In the genomic region with DNA sequence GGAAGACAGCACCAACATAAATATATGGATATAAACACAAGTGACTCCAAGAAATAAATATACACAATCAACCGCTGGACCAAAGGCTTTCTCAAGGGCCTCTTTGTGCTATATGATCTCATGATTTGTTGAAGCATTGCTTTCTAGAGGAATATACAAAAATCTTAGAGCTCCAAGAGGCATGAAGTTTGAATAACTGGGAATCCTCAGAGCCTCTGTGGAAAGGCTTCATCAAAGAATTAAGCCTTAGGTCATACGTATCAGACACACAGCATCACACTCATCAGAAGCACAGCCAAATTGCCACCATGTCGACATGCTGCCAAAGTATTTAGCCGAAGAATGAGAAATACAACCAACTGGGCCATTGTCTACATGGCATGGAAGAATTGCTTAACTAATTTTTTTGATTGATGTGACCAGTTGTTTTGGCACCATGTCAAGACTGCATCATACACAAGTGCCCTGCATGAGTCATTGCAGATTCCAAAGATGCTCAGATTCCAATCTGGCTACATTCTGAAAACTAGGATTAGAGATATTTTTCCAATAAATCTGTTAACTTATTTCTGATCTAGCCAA, we compare ENCODE assay signal across 14 cellular contexts.
A peak's percentile ranks its signal among the peaks of the same experiment; 100 is the strongest.
DNase-seq lines count a peak whose midpoint lies in the region; ATAC-seq, FAIRE-seq and TF ChIP-seq lines count a peak whose summit lies in the region.
"Had no signal": no experiment of that assay in that cellular context is flagged by ENCODE, and none has a peak within 500 bp of the region (broad histone marks: within the 10 kb centered on the region; RNA-seq: fewer than 3 reads in every experiment).

No MANE protein-coding gene starts in this region.

- no peaks in the 10 kb centered on the region for H3K4me1 Mint-ChIP-seq in Calu3 (ENCODE audit: low read depth, unreplicated experiment)
- peaks cover 21% of the 10 kb centered on the region for H3K4me1 Mint-ChIP-seq in nephron
- H3K4me1 Mint-ChIP-seq in H9: no peaks in the 10 kb centered on the region
- H3K4me1 Mint-ChIP-seq: stimulated activated memory B cell treated with anti-CD40 and anti-IgM and Interleukin-4, amounts not matched to agents 10 μg/mL and 1 μg/mL and 100 μg/mL, for 72 hours had no signal

- H3K9me3 Mint-ChIP-seq in Calu3 (ENCODE audit: low read depth, unreplicated experiment) (peaks cover 3% of the 10 kb centered on the region), nephron (peaks cover 4% of the 10 kb centered on the region), H9 (no peaks in the 10 kb centered on the region)
- H3K9me3 Mint-ChIP-seq: stimulated activated memory B cell treated with anti-CD40 and anti-IgM and Interleukin-4, amounts not matched to agents 10 μg/mL and 1 μg/mL and 100 μg/mL, for 72 hours had no signal

- no peak overlapping the region for H3K14ac ChIP-seq in H9 (ENCODE audit: insufficient read depth, low read length)

- H3K9ac ChIP-seq in H9 (ENCODE audit: extremely low read depth, insufficient read length, low read length): no peak overlapping the region

- CTCF ChIA-PET in Calu3 (lab: Charles Lee): no interaction called here

- peak; percentile 11 for DNase-seq in Calu3
- peak; percentile 65 for DNase-seq in MG63
- peak; percentile 81 for DNase-seq in bronchial epithelial cell (ENCODE audit: low read depth)
- DNase-seq in COLO668 (lab: John Stamatoyannopoulos, UW; ENCODE audit: unreplicated experiment): no peak
- no peak for DNase-seq in H9
- no peak for DNase-seq in NCI-H1930 (lab: John Stamatoyannopoulos, UW)
- DNase-seq: activated CD8-positive, alpha-beta memory T cell treated with anti-CD3 and anti-CD28 coated beads for 24 hours; glutamatergic neuron had no signal

- BruUV-seq in Calu3 (replicated peaks; lab: Mats Ljungman, UMichigan): no TSS peak

- H3K79me2 ChIP-seq in H9 (ENCODE audit: insufficient read depth, low read length): no peaks in the 10 kb centered on the region

- H2BK5ac ChIP-seq in H9 (ENCODE audit: insufficient read length, low read length): no peak overlapping the region

- no peak overlapping the region for H3K27ac ChIP-seq in H9 (ENCODE audit: insufficient read length, low read depth, low read length)
- H3K27ac ChIP-seq: ascending aorta, HL-60 had no signal

- H4K91ac ChIP-seq in H9 (ENCODE audit: insufficient read length, low read depth, low read length): no peak overlapping the region

- H2BK20ac ChIP-seq in H9 (ENCODE audit: low read depth, low read length, poor library complexity, severe bottlenecking): no peak overlapping the region

- H3K9me3 ChIP-seq in MG63: no peaks in the 10 kb centered on the region
- H3K9me3 ChIP-seq in H9 (ENCODE audit: control insufficient read depth, low read depth, low read length): no peaks in the 10 kb centered on the region
- H3K9me3 ChIP-seq: ascending aorta had no signal

- H4K5ac ChIP-seq in H9 (ENCODE audit: insufficient read length, low read depth, low read length): no peak overlapping the region

- TF ChIP-seq CTCF in Calu3 (IDR thresholded peaks at IDR 0.05; ENCODE audit: unreplicated experiment) (no peak), bronchial epithelial cell (IDR thresholded peaks at IDR 0.05; ENCODE audit: insufficient read depth, low read length, severe bottlenecking) (no peak), nephron (IDR thresholded peaks at IDR 0.05; ENCODE audit: unreplicated experiment in 3 of 3) (no peak), H9 (conservative IDR thresholded peaks at IDR 0.05) (no peak)

- H3K4me3 ChIP-seq in MG63: no peak overlapping the region
- H3K4me3 ChIP-seq in bronchial epithelial cell (ENCODE audit: low read depth, low read length): no peak overlapping the region
- H3K4me3 ChIP-seq: ascending aorta, smooth muscle cell had no signal

- H3K27me3 ChIP-seq in MG63: no peaks in the 10 kb centered on the region
- H3K27me3 ChIP-seq in bronchial epithelial cell (ENCODE audit: control insufficient read depth, insufficient read depth, low read length): no peaks in the 10 kb centered on the region
- H3K27me3 ChIP-seq in H9 (ENCODE audit: insufficient read depth, low read length): no peaks in the 10 kb centered on the region
- H3K27me3 ChIP-seq: ascending aorta had no signal

- no peak for FAIRE-seq in bronchial epithelial cell (lab: Jason Lieb, UNC)

- no peak overlapping the region for H2BK12ac ChIP-seq in H9 (ENCODE audit: insufficient read length, low read depth, low read length)

- no peaks in the 10 kb centered on the region for H3K4me1 ChIP-seq in H9 (ENCODE audit: insufficient read depth, low read length)
- H3K4me1 ChIP-seq: ascending aorta had no signal

- H2BK15ac ChIP-seq in H9 (ENCODE audit: low read depth, low read length): no peak overlapping the region

- H3K27ac Mint-ChIP-seq in Calu3 (ENCODE audit: unreplicated experiment) (no peak overlapping the region), nephron (peak overlapping the region; percentile 66 to 82 (median 74)), H9 (no peak overlapping the region)
- H3K27ac Mint-ChIP-seq: stimulated activated memory B cell treated with anti-CD40 and anti-IgM and Interleukin-4, amounts not matched to agents 10 μg/mL and 1 μg/mL and 100 μg/mL, for 72 hours had no signal

- H3K4me2 ChIP-seq in H9 (ENCODE audit: insufficient read depth, insufficient read length, low read length): no peak overlapping the region
- H3K4me2 ChIP-seq: smooth muscle cell had no signal

- no peak overlapping the region for H2BK120ac ChIP-seq in H9 (ENCODE audit: low read depth, low read length, poor library complexity, severe bottlenecking)

- H3K4me3 Mint-ChIP-seq in Calu3 (ENCODE audit: low read depth, unreplicated experiment) (no peak overlapping the region), nephron (peak overlapping the region in 1 of 3 experiments; percentile 38), H9 (no peak overlapping the region)
- H3K4me3 Mint-ChIP-seq: stimulated activated memory B cell treated with anti-CD40 and anti-IgM and Interleukin-4, amounts not matched to agents 10 μg/mL and 1 μg/mL and 100 μg/mL, for 72 hours had no signal

- H3K36me3 ChIP-seq in MG63 (no peaks in the 10 kb centered on the region), bronchial epithelial cell (ENCODE audit: control insufficient read depth, insufficient read depth, low read length) (no peaks in the 10 kb centered on the region)
- H3K36me3 ChIP-seq: ascending aorta had no signal

- no peaks in the 10 kb centered on the region for H3K79me1 ChIP-seq in H9 (ENCODE audit: insufficient read depth, low read depth, low read length, poor library complexity, severe bottlenecking)

- H4K8ac ChIP-seq in H9 (replicated peaks; ENCODE audit: insufficient read length, low read depth, low read length): no peak overlapping the region

- intact Hi-C loops in Calu3 (cut with micrococcal nuclease; ENCODE audit: unreplicated experiment): no loop called here

- ATAC-seq in GM19455 (IDR thresholded peaks at IDR 0.05; ENCODE audit: unreplicated experiment): no peak
- ATAC-seq: stimulated activated memory B cell treated with anti-CD40 and anti-IgM and Interleukin-4, amounts not matched to agents 10 μg/mL and 1 μg/mL and 100 μg/mL, for 72 hours had no signal

- WGBS in H9 (ENCODE audit: extremely low coverage, insufficient read length, low lambda C conversion rate): no CpG with 5 or more reads among the region's 4 CpGs

- H4K20me1 ChIP-seq in H9 (ENCODE audit: control insufficient read depth, insufficient read depth, insufficient read length): no peaks in the 10 kb centered on the region

- H2AFZ ChIP-seq in H9 (ENCODE audit: low read length): no peak overlapping the region

- H3T11ph ChIP-seq in H9 (ENCODE audit: low read length): no peak overlapping the region

- no peak overlapping the region for H3K4ac ChIP-seq in H9 (ENCODE audit: low read depth, low read length)

- H3K27me3 Mint-ChIP-seq in Calu3 (ENCODE audit: unreplicated experiment): no peaks in the 10 kb centered on the region
- H3K27me3 Mint-ChIP-seq in nephron (ENCODE audit: low read depth): no peaks in the 10 kb centered on the region
- no peaks in the 10 kb centered on the region for H3K27me3 Mint-ChIP-seq in H9 (ENCODE audit: low read depth)
- H3K27me3 Mint-ChIP-seq: stimulated activated memory B cell treated with anti-CD40 and anti-IgM and Interleukin-4, amounts not matched to agents 10 μg/mL and 1 μg/mL and 100 μg/mL, for 72 hours had no signal

- no peak overlapping the region for H3K18ac ChIP-seq in H9 (ENCODE audit: insufficient read length, low read depth, low read length)

- H2AK5ac ChIP-seq in H9 (ENCODE audit: insufficient read length, low read length): no peak overlapping the region

- no peak overlapping the region for H3K23ac ChIP-seq in H9 (ENCODE audit: insufficient read length, low read depth, low read length)

- H3K36me3 Mint-ChIP-seq in Calu3 (ENCODE audit: insufficient read depth, unreplicated experiment): no peaks in the 10 kb centered on the region
- no peaks in the 10 kb centered on the region for H3K36me3 Mint-ChIP-seq in nephron (ENCODE audit: low read depth)
- H3K36me3 Mint-ChIP-seq in H9 (ENCODE audit: insufficient read depth in 1 of 3, low read depth in 3 of 3): no peaks in the 10 kb centered on the region
- H3K36me3 Mint-ChIP-seq: stimulated activated memory B cell treated with anti-CD40 and anti-IgM and Interleukin-4, amounts not matched to agents 10 μg/mL and 1 μg/mL and 100 μg/mL, for 72 hours had no signal

- no peaks in the 10 kb centered on the region for H3K23me2 ChIP-seq in H9 (ENCODE audit: insufficient read length, low read depth, low read length, poor library complexity, severe bottlenecking)

- no peak overlapping the region for H3K56ac ChIP-seq in H9 (ENCODE audit: insufficient read length, low read depth, low read length)

Comparison
In these comparisons a context has a peak if more than half of its experiments do, and no peak if none do; other contexts are left out.
1. DNase-seq: peak in Calu3 (single experiment), MG63 (single experiment) and bronchial epithelial cell (single experiment); none in COLO668 (single experiment), H9 (single experiment) and NCI-H1930 (0 of 2).
2. H3K27ac Mint-ChIP-seq: peak in nephron (3 of 3); none in Calu3 (single experiment) and H9 (0 of 3).